ENCODE assay signal across 14 cellular contexts in genomic region chr13:102089177-102089576, GRCh38.
DNase-seq lines count a peak whose midpoint lies in the region; ATAC-seq and TF ChIP-seq lines count a peak whose summit lies in the region.
"Had no signal": no experiment of that assay in that cellular context is flagged by ENCODE, and none has a peak within 500 bp of the region (broad histone marks: within the 10 kb centered on the region; RNA-seq: fewer than 3 reads in every experiment).

No MANE protein-coding gene starts in this region.

- H3K9ac ChIP-seq in PC-3 (ENCODE audit: low read length) (no peak overlapping the region), fibroblast of lung (ENCODE audit: insufficient read depth, low read length) (no peak overlapping the region)

- no peaks in the 10 kb centered on the region for H3K36me3 ChIP-seq in PC-3 (ENCODE audit: low read depth, low read length)
- no peaks in the 10 kb centered on the region for H3K36me3 ChIP-seq in fibroblast of lung (ENCODE audit: control insufficient read depth, insufficient read depth, low read length)
- H3K36me3 ChIP-seq: SJSA1, spleen had no signal

- DNase-seq in NCI-H146 (lab: John Stamatoyannopoulos, UW) = peak; percentile 11
- DNase-seq in NCI-H146 treated with DMSO at 0.1 percent for 48 hours (lab: John Stamatoyannopoulos, UW; ENCODE audit: unreplicated experiment) = no peak
- peak; percentile 11 for DNase-seq in PC-3
- peak in 1 of 2 donors; percentile 31 for DNase-seq in fibroblast of lung (ENCODE audit: low read depth in 2 of 2)
- peak; percentile 22 for DNase-seq in renal cortical epithelial cell (ENCODE audit: low read depth)
- DNase-seq in NCI-H2029 treated with DMSO at 0.1 percent for 48 hours (lab: John Stamatoyannopoulos, UW) = no peak
- DNase-seq in head of caudate nucleus = no peak
- DNase-seq: activated CD4-positive, alpha-beta T cell treated with anti-CD3 and anti-CD28 coated beads, Interleukin-2, amount 10 ng/mL, durations not matched to agents 24 days and 14 days; activated naive CD4-positive, alpha-beta T cell treated with anti-CD3 and anti-CD28 coated beads, Interleukin-2, amount 50 U/mL, for 16 hours; NCI-H2107; spleen; stimulated activated CD8-positive, alpha-beta memory T cell treated with anti-CD3 and anti-CD28 coated beads, Interleukin-4, amount 100 ng/mL, for 48 hours had no signal

- H3K27ac ChIP-seq in PC-3 (ENCODE audit: low read length) (no peak overlapping the region), fibroblast of lung (ENCODE audit: insufficient read depth, low read length) (no peak overlapping the region)
- H3K27ac ChIP-seq: SJSA1, spleen had no signal

- no TSS peak for BruUV-seq in PC-3 (replicated peaks; lab: Mats Ljungman, UMichigan)

- CTCF ChIA-PET in PC-3 (lab: Charles Lee) = interaction anchor here (0.7 to 1.0 kb wide), 2 partner anchors 327 to 467 kb away, joined by 4 to 5 read pairs; no protein-coding TSS in a partner anchor

- H2AFZ ChIP-seq in PC-3 (ENCODE audit: low read length) (no peak overlapping the region), fibroblast of lung (ENCODE audit: low read length) (no peak overlapping the region)

- TF ChIP-seq CTCF in PC-3 (conservative IDR thresholded peaks at IDR 0.05; ENCODE audit: low read depth, low read length) (peak; percentile 38; the same call in 1 of the 2 replicates), fibroblast of lung (conservative IDR thresholded peaks at IDR 0.05 in 1 of 2, IDR thresholded peaks at IDR 0.05 in 1 of 2; ENCODE audit: low read depth in 1 of 2, low read length in 2 of 2) (peak; percentile 22 to 44)

- ATAC-seq in PC-3 (no peak), GM21526 (IDR thresholded peaks at IDR 0.05; ENCODE audit: low FRiP score, unreplicated experiment) (no peak)

- H3K4me1 ChIP-seq in PC-3 (ENCODE audit: insufficient read depth, low read length) (no peaks in the 10 kb centered on the region), fibroblast of lung (ENCODE audit: control insufficient read depth, extremely low read depth, insufficient read depth, low read length) (no peaks in the 10 kb centered on the region)
- H3K4me1 ChIP-seq: SJSA1, spleen had no signal

- H4K20me1 ChIP-seq in PC-3 (ENCODE audit: low read length) (no peaks in the 10 kb centered on the region), fibroblast of lung (ENCODE audit: control insufficient read depth, extremely low read depth, insufficient read depth, low read length) (no peaks in the 10 kb centered on the region)

- H3K4me2 ChIP-seq in PC-3 (ENCODE audit: low read length) (no peak overlapping the region), fibroblast of lung (ENCODE audit: extremely low read depth, insufficient read depth, low read length) (no peak overlapping the region)

- H3K27me3 ChIP-seq in PC-3 (ENCODE audit: low read length) (peaks cover 42% of the 10 kb centered on the region), fibroblast of lung (ENCODE audit: control insufficient read depth, insufficient read depth, low read length) (no peaks in the 10 kb centered on the region)
- H3K27me3 ChIP-seq: SJSA1, spleen had no signal

- no peaks in the 10 kb centered on the region for H3K9me3 ChIP-seq in PC-3 (ENCODE audit: low read length)
- no peaks in the 10 kb centered on the region for H3K9me3 ChIP-seq in fibroblast of lung (ENCODE audit: control insufficient read depth, insufficient read depth, low read depth, low read length)
- H3K9me3 ChIP-seq: SJSA1, spleen had no signal

- intact Hi-C loops in PC-3 (cut with micrococcal nuclease) (loop anchor here (5.0 kb wide), 1 partner anchor 468 kb away; no protein-coding TSS in a partner anchor), head of caudate nucleus (cut with DNase I) (no loop called here)

- no peaks in the 10 kb centered on the region for H3K9me2 ChIP-seq in PC-3 (replicated peaks; ENCODE audit: low read length)

- POLR2A ChIA-PET in PC-3 (lab: Charles Lee; ENCODE audit: unreplicated experiment) = no interaction called here

- no peaks in the 10 kb centered on the region for H3F3A ChIP-seq in PC-3 (ENCODE audit: low read length, unreplicated experiment)

- H3K4me3 ChIP-seq in PC-3 (ENCODE audit: low read length) (no peak overlapping the region), fibroblast of lung (replicated peaks in 1 of 4; ENCODE audit: control extremely low read depth in 1 of 4, insufficient read depth in 1 of 4, low read depth in 3 of 4, low read length in 4 of 4) (no peak overlapping the region)
- H3K4me3 ChIP-seq: SJSA1, spleen had no signal

- H3K79me2 ChIP-seq in PC-3 (ENCODE audit: low read length) (no peaks in the 10 kb centered on the region), fibroblast of lung (ENCODE audit: control insufficient read depth, insufficient read depth, low read length) (no peaks in the 10 kb centered on the region)

Comparison
In these comparisons a context has a peak if more than half of its experiments do, and no peak if none do; other contexts are left out.
1. DNase-seq: peak in NCI-H146 (single experiment), PC-3 (single experiment) and renal cortical epithelial cell (single experiment); none in NCI-H146 treated with DMSO at 0.1 percent for 48 hours (single experiment), NCI-H2029 treated with DMSO at 0.1 percent for 48 hours (single experiment) and head of caudate nucleus (0 of 42).